Comparison of ENCODE assay signal across 2 cellular contexts in the genomic region with DNA sequence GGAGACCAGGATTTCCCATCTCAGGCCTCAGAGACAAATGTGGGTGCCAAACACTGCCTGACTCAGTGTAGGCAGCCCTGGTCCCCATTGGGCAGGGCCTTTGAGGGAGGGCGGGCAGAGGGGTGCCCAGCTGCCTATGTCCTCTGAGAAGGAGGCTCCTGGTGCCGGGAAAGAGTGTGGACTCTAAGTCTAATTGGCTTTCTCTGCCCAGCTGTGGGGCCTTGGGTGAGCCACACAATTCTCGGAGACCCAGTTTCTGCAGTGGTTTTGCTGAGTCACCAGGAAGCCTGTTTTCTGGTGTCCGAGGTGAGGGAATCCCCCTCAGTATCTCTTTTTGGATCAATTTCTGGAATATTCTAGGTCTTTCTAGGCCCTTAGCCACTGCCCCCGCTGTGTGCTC.
TF ChIP-seq lines count a peak whose summit lies in the region.

No MANE protein-coding gene starts in this region.

TF ChIP-seq in HepG2, 621 proteins besides CTCF, POLR2A, EP300 and RAD21:
- TF ChIP-seq, protein P1, sequence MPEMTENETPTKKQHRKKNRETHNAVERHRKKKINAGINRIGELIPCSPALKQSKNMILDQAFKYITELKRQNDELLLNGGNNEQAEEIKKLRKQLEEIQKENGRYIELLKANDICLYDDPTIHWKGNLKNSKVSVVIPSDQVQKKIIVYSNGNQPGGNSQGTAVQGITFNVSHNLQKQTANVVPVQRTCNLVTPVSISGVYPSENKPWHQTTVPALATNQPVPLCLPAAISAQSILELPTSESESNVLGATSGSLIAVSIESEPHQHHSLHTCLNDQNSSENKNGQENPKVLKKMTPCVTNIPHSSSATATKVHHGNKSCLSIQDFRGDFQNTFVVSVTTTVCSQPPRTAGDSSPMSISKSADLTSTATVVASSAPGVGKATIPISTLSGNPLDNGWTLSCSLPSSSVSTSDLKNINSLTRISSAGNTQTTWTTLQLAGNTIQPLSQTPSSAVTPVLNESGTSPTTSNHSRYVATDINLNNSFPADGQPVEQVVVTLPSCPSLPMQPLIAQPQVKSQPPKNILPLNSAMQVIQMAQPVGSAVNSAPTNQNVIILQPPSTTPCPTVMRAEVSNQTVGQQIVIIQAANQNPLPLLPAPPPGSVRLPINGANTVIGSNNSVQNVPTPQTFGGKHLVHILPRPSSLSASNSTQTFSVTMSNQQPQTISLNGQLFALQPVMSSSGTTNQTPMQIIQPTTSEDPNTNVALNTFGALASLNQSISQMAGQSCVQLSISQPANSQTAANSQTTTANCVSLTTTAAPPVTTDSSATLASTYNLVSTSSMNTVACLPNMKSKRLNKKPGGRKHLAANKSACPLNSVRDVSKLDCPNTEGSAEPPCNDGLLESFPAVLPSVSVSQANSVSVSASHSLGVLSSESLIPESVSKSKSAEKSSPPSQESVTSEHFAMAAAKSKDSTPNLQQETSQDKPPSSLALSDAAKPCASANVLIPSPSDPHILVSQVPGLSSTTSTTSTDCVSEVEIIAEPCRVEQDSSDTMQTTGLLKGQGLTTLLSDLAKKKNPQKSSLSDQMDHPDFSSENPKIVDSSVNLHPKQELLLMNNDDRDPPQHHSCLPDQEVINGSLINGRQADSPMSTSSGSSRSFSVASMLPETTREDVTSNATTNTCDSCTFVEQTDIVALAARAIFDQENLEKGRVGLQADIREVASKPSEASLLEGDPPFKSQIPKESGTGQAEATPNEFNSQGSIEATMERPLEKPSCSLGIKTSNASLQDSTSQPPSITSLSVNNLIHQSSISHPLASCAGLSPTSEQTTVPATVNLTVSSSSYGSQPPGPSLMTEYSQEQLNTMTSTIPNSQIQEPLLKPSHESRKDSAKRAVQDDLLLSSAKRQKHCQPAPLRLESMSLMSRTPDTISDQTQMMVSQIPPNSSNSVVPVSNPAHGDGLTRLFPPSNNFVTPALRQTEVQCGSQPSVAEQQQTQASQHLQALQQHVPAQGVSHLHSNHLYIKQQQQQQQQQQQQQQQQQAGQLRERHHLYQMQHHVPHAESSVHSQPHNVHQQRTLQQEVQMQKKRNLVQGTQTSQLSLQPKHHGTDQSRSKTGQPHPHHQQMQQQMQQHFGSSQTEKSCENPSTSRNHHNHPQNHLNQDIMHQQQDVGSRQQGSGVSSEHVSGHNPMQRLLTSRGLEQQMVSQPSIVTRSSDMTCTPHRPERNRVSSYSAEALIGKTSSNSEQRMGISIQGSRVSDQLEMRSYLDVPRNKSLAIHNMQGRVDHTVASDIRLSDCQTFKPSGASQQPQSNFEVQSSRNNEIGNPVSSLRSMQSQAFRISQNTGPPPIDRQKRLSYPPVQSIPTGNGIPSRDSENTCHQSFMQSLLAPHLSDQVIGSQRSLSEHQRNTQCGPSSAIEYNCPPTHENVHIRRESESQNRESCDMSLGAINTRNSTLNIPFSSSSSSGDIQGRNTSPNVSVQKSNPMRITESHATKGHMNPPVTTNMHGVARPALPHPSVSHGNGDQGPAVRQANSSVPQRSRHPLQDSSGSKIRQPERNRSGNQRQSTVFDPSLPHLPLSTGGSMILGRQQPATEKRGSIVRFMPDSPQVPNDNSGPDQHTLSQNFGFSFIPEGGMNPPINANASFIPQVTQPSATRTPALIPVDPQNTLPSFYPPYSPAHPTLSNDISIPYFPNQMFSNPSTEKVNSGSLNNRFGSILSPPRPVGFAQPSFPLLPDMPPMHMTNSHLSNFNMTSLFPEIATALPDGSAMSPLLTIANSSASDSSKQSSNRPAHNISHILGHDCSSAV (CRISPR knock-in tag; IDR thresholded peaks at IDR 0.05; ENCODE audit: borderline replicate concordance) = no peak
- TF ChIP-seq MAFK (conservative IDR thresholded peaks at IDR 0.05 in 1 of 2, IDR thresholded peaks at IDR 0.05 in 1 of 2; ENCODE audit: low read length in 2 of 2) (peak; percentile 29 to 49; a peak in 3 of 4 replicates), NFE2L2 (IDR thresholded peaks at IDR 0.05; ENCODE audit: low read length) (peak; percentile 74)

TF ChIP-seq in GM23338, 12 proteins besides CTCF, POLR2A, EP300 and RAD21:
- TF ChIP-seq EZH2phosphoT487 (IDR thresholded peaks at IDR 0.05; ENCODE audit: unreplicated experiment) = no peak
